Comparison of ENCODE assay signal across 32 cellular contexts in genomic region chr2:223888251-223888650, GRCh38. TPM values are rescaled to one million over a fixed set of nuclear protein-coding genes. Genes with fewer than 3 reads are reported as not detected.
A peak's percentile ranks its signal among the peaks of the same experiment; 100 is the strongest.
DNase-seq lines count a peak whose midpoint lies in the region; ATAC-seq and TF ChIP-seq lines count a peak whose summit lies in the region.
"Had no signal": no experiment of that assay in that cellular context is flagged by ENCODE, and none has a peak within 500 bp of the region (broad histone marks: within the 10 kb centered on the region; RNA-seq: fewer than 3 reads in every experiment).

No MANE protein-coding gene starts in this region.

- no peak for ATAC-seq in upper lobe of left lung (ENCODE audit: low FRiP score in 2 of 2)
- no peak for ATAC-seq in T-helper 17 cell
- ATAC-seq: gastrocnemius medialis; lower lobe of right lung; natural killer cell treated with Interleukin-12 subunit alpha and Interleukin-12 subunit beta and Interleukin-15 and Interleukin-18, amount 100 ng/mL, for 72 hours; stimulated activated naive B cell treated with anti-CD40 and anti-IgM and Interleukin-4, amounts not matched to agents 10 μg/mL and 1 μg/mL and 100 μg/mL, for 72 hours had no signal

- POLR2A ChIA-PET in MCF 10A (lab: Yijun Ruan, JAX), result interaction anchor here (0.7 kb wide), 1 partner anchor 67 kb away, joined by 3 read pairs; no protein-coding TSS in a partner anchor

- H3K27me3 ChIP-seq in BLaER1, result no peaks in the 10 kb centered on the region
- H3K27me3 ChIP-seq in HUES6 (ENCODE audit: control insufficient read depth, insufficient read depth, low read length), result no peaks in the 10 kb centered on the region
- no peaks in the 10 kb centered on the region for H3K27me3 ChIP-seq in neutrophil
- no peaks in the 10 kb centered on the region for H3K27me3 ChIP-seq in upper lobe of left lung
- H3K27me3 ChIP-seq in esophagus muscularis mucosa, result no peaks in the 10 kb centered on the region
- H3K27me3 ChIP-seq: BE2C, gastrocnemius medialis, hepatocyte, ovary, Peyer's patch had no signal

- peaks cover 52% of the 10 kb centered on the region for H3K4me1 ChIP-seq in BLaER1
- H3K4me1 ChIP-seq in HUES6 (ENCODE audit: control insufficient read depth, insufficient read depth, low read length), result no peaks in the 10 kb centered on the region
- peaks cover 14 to 19% of the 10 kb centered on the region in 2 experiments for H3K4me1 ChIP-seq in neutrophil (ENCODE audit: control insufficient read depth in 1 of 2, insufficient read depth in 1 of 2, low read depth in 1 of 2, low read length in 1 of 2)
- no peaks in the 10 kb centered on the region for H3K4me1 ChIP-seq in upper lobe of left lung
- peaks cover 0 to 4% (median 1%) of the 10 kb centered on the region in 4 donors for H3K4me1 ChIP-seq in esophagus muscularis mucosa
- H3K4me1 ChIP-seq: BE2C, gastrocnemius medialis, lower lobe of right lung, Peyer's patch had no signal

- no peak overlapping the region for H3K9ac ChIP-seq in BLaER1
- no peak overlapping the region for H3K9ac ChIP-seq in HUES6 (ENCODE audit: low read length)

- TF ChIP-seq EP300 in upper lobe of left lung (IDR thresholded peaks at IDR 0.05) (no peak), esophagus muscularis mucosa (IDR thresholded peaks at IDR 0.05) (no peak)

- 0 out of 2 replicates have a peak overlapping the region, but pooled peaks have one; percentile 32 for H3K27ac ChIP-seq in BLaER1
- peak overlapping the region; percentile 33; the same call in 1 of the 2 replicates for H3K27ac ChIP-seq in HUES6 (ENCODE audit: low read depth, low read length)
- peak overlapping the region; percentile 53 for H3K27ac ChIP-seq in neutrophil
- no peak overlapping the region for H3K27ac ChIP-seq in upper lobe of left lung
- H3K27ac ChIP-seq in esophagus muscularis mucosa (replicated peaks in 1 of 4), result no peak overlapping the region
- H3K27ac ChIP-seq: gastrocnemius medialis, hepatocyte, lower lobe of right lung, ovary, Peyer's patch, VCaP had no signal

- no peak overlapping the region for H3K4me2 ChIP-seq in BLaER1
- H3K4me2 ChIP-seq: hepatocyte had no signal

- H3K27me3 Mint-ChIP-seq in MCF 10A (ENCODE audit: insufficient read depth, unreplicated experiment) (no peaks in the 10 kb centered on the region), T-helper 17 cell (no peaks in the 10 kb centered on the region)
- H3K27me3 Mint-ChIP-seq: central memory CD8-positive, alpha-beta T cell; dendritic cell treated with granulocyte-macrophage colony-stimulating factor and Interleukin-4, amounts not matched to agents 40 ng/mL and 50 ng/mL, for 4 days; natural killer cell treated with Interleukin-12 subunit alpha and Interleukin-12 subunit beta and Interleukin-15 and Interleukin-18, amount 100 ng/mL, for 72 hours; stimulated activated naive B cell treated with anti-CD40 and anti-IgM and Interleukin-4, amounts not matched to agents 10 μg/mL and 1 μg/mL and 100 μg/mL, for 72 hours had no signal

- H3K4me1 Mint-ChIP-seq in MCF 10A (ENCODE audit: insufficient read depth, unreplicated experiment) (peaks cover 8% of the 10 kb centered on the region), T-helper 17 cell (peaks cover 4% of the 10 kb centered on the region)
- H3K4me1 Mint-ChIP-seq: central memory CD8-positive, alpha-beta T cell; endodermal cell had no signal

- H3K9me3 Mint-ChIP-seq in MCF 10A (ENCODE audit: unreplicated experiment), result no peaks in the 10 kb centered on the region
- H3K9me3 Mint-ChIP-seq: central memory CD8-positive, alpha-beta T cell; dendritic cell treated with granulocyte-macrophage colony-stimulating factor and Interleukin-4, amounts not matched to agents 40 ng/mL and 50 ng/mL, for 4 days; endodermal cell; natural killer cell treated with Interleukin-12 subunit alpha and Interleukin-12 subunit beta and Interleukin-15 and Interleukin-18, amount 100 ng/mL, for 72 hours had no signal

- H4K20me1 ChIP-seq in BLaER1, result no peaks in the 10 kb centered on the region

- intact Hi-C loops in MCF 10A (cut with micrococcal nuclease), result no loop called here
- intact Hi-C loops in esophagus muscularis mucosa (cut with DNase I), result no loop called here

- H3K27ac Mint-ChIP-seq in MCF 10A (ENCODE audit: low read depth, unreplicated experiment), result peak overlapping the region; percentile 87
- no peak overlapping the region for H3K27ac Mint-ChIP-seq in T-helper 17 cell
- H3K27ac Mint-ChIP-seq: dendritic cell treated with granulocyte-macrophage colony-stimulating factor and Interleukin-4, amounts not matched to agents 40 ng/mL and 50 ng/mL, for 4 days; endodermal cell; natural killer cell treated with Interleukin-12 subunit alpha and Interleukin-12 subunit beta and Interleukin-15 and Interleukin-18, amount 100 ng/mL, for 72 hours had no signal

- no TSS peak for BruUV-seq in MCF 10A (replicated peaks; lab: Mats Ljungman, UMichigan)

- H3K4me3 ChIP-seq in BLaER1, result no peak overlapping the region
- H3K4me3 ChIP-seq in HUES6 (ENCODE audit: low read depth, low read length), result no peak overlapping the region
- no peak overlapping the region for H3K4me3 ChIP-seq in neutrophil (ENCODE audit: low read depth in 1 of 2, low read length in 1 of 2)
- H3K4me3 ChIP-seq in upper lobe of left lung, result no peak overlapping the region
- no peak overlapping the region for H3K4me3 ChIP-seq in esophagus muscularis mucosa
- H3K4me3 ChIP-seq: gastrocnemius medialis, hepatocyte, lower lobe of right lung, ovary, Peyer's patch, skin epidermis had no signal

- H3K36me3 Mint-ChIP-seq in MCF 10A (ENCODE audit: insufficient read depth, unreplicated experiment), result peaks cover 58% of the 10 kb centered on the region
- peaks cover 5% of the 10 kb centered on the region for H3K36me3 Mint-ChIP-seq in T-helper 17 cell (ENCODE audit: low read depth)
- H3K36me3 Mint-ChIP-seq: natural killer cell treated with Interleukin-12 subunit alpha and Interleukin-12 subunit beta and Interleukin-15 and Interleukin-18, amount 100 ng/mL, for 72 hours had no signal

- H3K36me3 ChIP-seq in BLaER1, result peaks cover 44% of the 10 kb centered on the region
- peaks cover 70% of the 10 kb centered on the region for H3K36me3 ChIP-seq in HUES6 (ENCODE audit: control insufficient read depth, insufficient read depth, low read length)
- H3K36me3 ChIP-seq in neutrophil, result peaks cover 48% of the 10 kb centered on the region
- H3K36me3 ChIP-seq in upper lobe of left lung, result peaks cover 2 to 77% (median 23%) of the 10 kb centered on the region in 4 donors
- H3K36me3 ChIP-seq in esophagus muscularis mucosa, result peaks cover 0 to 77% (median 46%) of the 10 kb centered on the region in 4 donors
- H3K36me3 ChIP-seq: ovary had no signal

- TF ChIP-seq POLR2A in upper lobe of left lung (IDR thresholded peaks at IDR 0.05) (no peak), esophagus muscularis mucosa (IDR thresholded peaks at IDR 0.05; ENCODE audit: low read depth) (no peak)

- CTCF ChIA-PET in MCF 10A (lab: Yijun Ruan, JAX), result interaction anchor here (0.6 to 0.7 kb wide), 2 partner anchors 165 to 244 kb away, joined by 3 read pairs; no protein-coding TSS in a partner anchor

- no peak for TF ChIP-seq CTCF in MCF 10A (IDR thresholded peaks at IDR 0.05; ENCODE audit: unreplicated experiment)
- no peak for TF ChIP-seq CTCF in neutrophil (IDR thresholded peaks at IDR 0.05)
- no peak for TF ChIP-seq CTCF in upper lobe of left lung (IDR thresholded peaks at IDR 0.05)
- TF ChIP-seq CTCF in esophagus muscularis mucosa (IDR thresholded peaks at IDR 0.05), result no peak

- H3K9me3 ChIP-seq in BLaER1, result peaks cover 7% of the 10 kb centered on the region; the same call in 1 of the 2 replicates
- no peaks in the 10 kb centered on the region for H3K9me3 ChIP-seq in HUES6 (ENCODE audit: control insufficient read depth, insufficient read depth, low read depth, low read length)
- H3K9me3 ChIP-seq in neutrophil, result no peaks in the 10 kb centered on the region
- H3K9me3 ChIP-seq in upper lobe of left lung, result no peaks in the 10 kb centered on the region
- H3K9me3 ChIP-seq in T-helper 17 cell (ENCODE audit: control insufficient read depth, low read length, poor library complexity, severe bottlenecking), result no peaks in the 10 kb centered on the region
- H3K9me3 ChIP-seq in esophagus muscularis mucosa, result no peaks in the 10 kb centered on the region
- H3K9me3 ChIP-seq: BE2C, gastrocnemius medialis, lower lobe of right lung, ovary, Peyer's patch had no signal

- DNase-seq in MCF 10A (ENCODE audit: unreplicated experiment) (no peak), upper lobe of left lung (no peak), T-helper 17 cell (no peak), esophagus muscularis mucosa (ENCODE audit: extremely low spot score) (no peak)
- DNase-seq: ACHN; activated CD4-positive, alpha-beta T cell treated with anti-CD3 and anti-CD28 coated beads for 48 hours; activated naive CD4-positive, alpha-beta T cell treated with Interleukin-2 at 50 U/mL for 16 hours; BE2C; DMS79; endodermal cell; gastrocnemius medialis; lower lobe of right lung; NCI-H2107; NCI-H446; NCI-H774; ovary; Peyer's patch; retina; SIG-M5; stimulated activated naive B cell treated with anti-CD40 and anti-IgM and Interleukin-4, amounts not matched to agents 10 μg/mL and 1 μg/mL and 100 μg/mL, for 72 hours; substantia nigra; SW 1271; T-helper 9 cell had no signal

- 94 to 97% methylated on average over 2 of the region's 2 CpGs for WGBS in upper lobe of left lung, 2 donors
- WGBS in esophagus muscularis mucosa, result 89% methylated on average over 2 of the region's 2 CpGs

- H3K4me3 Mint-ChIP-seq in MCF 10A (ENCODE audit: unreplicated experiment) (no peak overlapping the region), T-helper 17 cell (no peak overlapping the region)
- H3K4me3 Mint-ChIP-seq: central memory CD8-positive, alpha-beta T cell; dendritic cell treated with granulocyte-macrophage colony-stimulating factor and Interleukin-4, amounts not matched to agents 40 ng/mL and 50 ng/mL, for 4 days; endodermal cell; natural killer cell treated with Interleukin-12 subunit alpha and Interleukin-12 subunit beta and Interleukin-15 and Interleukin-18, amount 100 ng/mL, for 72 hours; stimulated activated naive B cell treated with anti-CD40 and anti-IgM and Interleukin-4, amounts not matched to agents 10 μg/mL and 1 μg/mL and 100 μg/mL, for 72 hours had no signal

RNA-seq across cellular contexts. Expression of gene AP1S3, which starts 50.9 kb away (rescaled TPM):
- total RNA-seq in MCF 10A (2022), result 56.9 and 57.7 TPM in 2 replicates
- 10 to 100 TPM in 4 of 6 donors, 1 to 10 TPM in 2; 2.1 to 23.2 (median 11.5) TPM for total RNA-seq in upper lobe of left lung
- total RNA-seq in T-helper 17 cell, result 1 to 10 TPM; 1.6 to 2.9 TPM
- total RNA-seq in esophagus muscularis mucosa, result 1 to 10 TPM in 2 of 4 donors, under 1 TPM in 2; 0.40 to 2.7 (median 0.85) TPM

RNA-seq across cellular contexts. Expression of gene WDFY1, which starts 56.9 kb away (rescaled TPM):
- total RNA-seq in MCF 10A (2022) (36.9 and 41.8 TPM in 2 replicates), upper lobe of left lung (10 to 100 TPM; 32.6 to 90.1 (median 41.2) TPM), T-helper 17 cell (10 to 100 TPM; 36.9 to 44.8 TPM), esophagus muscularis mucosa (10 to 100 TPM; 19.4 to 29.2 (median 24.7) TPM)

Comparison
In these comparisons a context has a peak if more than half of its experiments do, and no peak if none do; other contexts are left out.
1. H3K27ac ChIP-seq: peak in BLaER1 (single experiment), HUES6 (single experiment) and neutrophil (single experiment); none in upper lobe of left lung (0 of 4) and esophagus muscularis mucosa (0 of 4).